29 cellular contexts compared by ENCODE assay signal in the genomic region with DNA sequence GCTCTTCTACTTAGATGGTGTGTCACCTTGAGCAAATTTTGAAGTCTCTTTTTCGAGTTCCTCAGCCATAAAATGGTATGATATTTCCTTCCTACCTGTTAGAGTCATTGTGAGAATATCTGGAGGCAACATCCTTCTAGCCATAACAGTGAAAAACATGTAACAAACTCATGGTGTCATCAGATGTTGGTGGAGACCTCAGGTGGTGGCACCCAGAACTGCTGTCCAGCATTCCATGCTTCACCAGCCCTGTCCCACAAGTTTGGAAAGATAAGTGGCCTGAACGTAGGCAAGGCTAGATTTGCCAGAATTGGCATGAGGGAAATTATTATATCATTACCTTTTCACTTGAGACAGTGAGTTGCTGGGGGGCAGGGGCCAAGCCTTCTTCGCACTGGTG. TPM values are rescaled to one million over a fixed set of nuclear protein-coding genes. Genes with fewer than 3 reads are reported as not detected.
"Had no signal": no experiment of that assay in that cellular context is flagged by ENCODE, and none has a peak within 500 bp of the region (broad histone marks: within the 10 kb centered on the region; RNA-seq: fewer than 3 reads in every experiment).

No MANE protein-coding gene starts in this region.

- H3K4me1 Mint-ChIP-seq: neural crest cell had no signal

- H3K9me3 ChIP-seq: adrenal gland, breast epithelium, esophagus muscularis mucosa, prostate gland, vagina had no signal

- H3K27ac Mint-ChIP-seq: activated naive CD4-positive, alpha-beta T cell treated with anti-CD3 and anti-CD28 coated beads, Interleukin-2, amount 50 U/mL, for 72 hours; activated T-cell treated with anti-CD3 and anti-CD28 coated beads, Interleukin-2, amount 50 U/mL, for 72 hours; dendritic cell treated with granulocyte-macrophage colony-stimulating factor and Interleukin-4, amounts not matched to agents 40 ng/mL and 50 ng/mL, for 4 days; stimulated activated effector memory CD8-positive, alpha-beta T cell treated with anti-CD3 and anti-CD28 coated beads, Interleukin-12 subunit alpha, Interleukin-12 subunit beta, amount 100 ng/mL, for 72 hours had no signal

- FAIRE-seq: astrocyte, endothelial cell of umbilical vein, kidney had no signal

- H3K4me1 ChIP-seq: adrenal gland, breast epithelium, left lung, prostate gland, stomach, vagina had no signal

- H3K9me3 Mint-ChIP-seq: dendritic cell treated with granulocyte-macrophage colony-stimulating factor and Interleukin-4, amounts not matched to agents 40 ng/mL and 50 ng/mL, for 4 days; neural crest cell; stimulated activated effector memory CD8-positive, alpha-beta T cell treated with anti-CD3 and anti-CD28 coated beads, Interleukin-12 subunit alpha, Interleukin-12 subunit beta, amount 100 ng/mL, for 72 hours had no signal

- H3K27me3 ChIP-seq: adrenal gland, breast epithelium, esophagus muscularis mucosa, left lung, stomach, vagina had no signal

- H3K27me3 Mint-ChIP-seq: dendritic cell treated with granulocyte-macrophage colony-stimulating factor and Interleukin-4, amounts not matched to agents 40 ng/mL and 50 ng/mL, for 4 days had no signal

- H3K36me3 ChIP-seq: adrenal gland, breast epithelium, esophagus muscularis mucosa, left lung, prostate gland, stomach, vagina had no signal

- H3K4me2 ChIP-seq: smooth muscle cell had no signal

- DNase-seq: activated CD4-positive, alpha-beta T cell treated with anti-CD3 and anti-CD28 coated beads for 1 hour; activated CD4-positive, alpha-beta T cell treated with anti-CD3 and anti-CD28 coated beads, Interleukin-2, amount 50 U/mL, for 4 hours; activated effector memory CD4-positive, alpha-beta T cell treated with anti-CD3 and anti-CD28 coated beads, Interleukin-2, amount 50 U/mL, for 16 hours; activated T-cell treated with anti-CD3 and anti-CD28 coated beads, Interleukin-2, amount 50 U/mL, for 72 hours; adrenal gland; effector CD8-positive, alpha-beta T cell; glutamatergic neuron; hypothalamus; kidney; left lung; stimulated activated CD4-positive, alpha-beta T cell treated with anti-CD3 and anti-CD28 coated beads, Interleukin-4, amount 100 ng/mL, for 24 hours; stomach; T-helper 2 cell; trophoblast cell had no signal

- H3K36me3 Mint-ChIP-seq: activated naive CD4-positive, alpha-beta T cell treated with anti-CD3 and anti-CD28 coated beads, Interleukin-2, amount 50 U/mL, for 72 hours; stimulated activated effector memory CD8-positive, alpha-beta T cell treated with anti-CD3 and anti-CD28 coated beads, Interleukin-12 subunit alpha, Interleukin-12 subunit beta, amount 100 ng/mL, for 72 hours had no signal

- H3K27ac ChIP-seq: adrenal gland, breast epithelium, esophagus muscularis mucosa, left lung, prostate gland, stomach, vagina, VCaP had no signal

- H3K4me3 ChIP-seq: adrenal gland, breast epithelium, esophagus muscularis mucosa, left lung, prostate gland, smooth muscle cell, stomach, vagina had no signal

- H3K4me3 Mint-ChIP-seq: activated T-cell treated with anti-CD3 and anti-CD28 coated beads, Interleukin-2, amount 50 U/mL, for 72 hours; dendritic cell treated with granulocyte-macrophage colony-stimulating factor and Interleukin-4, amounts not matched to agents 40 ng/mL and 50 ng/mL, for 4 days; neural crest cell; stimulated activated effector memory CD8-positive, alpha-beta T cell treated with anti-CD3 and anti-CD28 coated beads, Interleukin-12 subunit alpha, Interleukin-12 subunit beta, amount 100 ng/mL, for 72 hours had no signal

- ATAC-seq: activated naive CD4-positive, alpha-beta T cell treated with anti-CD3 and anti-CD28 coated beads, Interleukin-2, amount 50 U/mL, for 72 hours; activated T-cell treated with anti-CD3 and anti-CD28 coated beads, Interleukin-2, amount 50 U/mL, for 72 hours; left lung; sciatic nerve; stimulated activated effector memory CD8-positive, alpha-beta T cell treated with anti-CD3 and anti-CD28 coated beads, Interleukin-12 subunit alpha, Interleukin-12 subunit beta, amount 100 ng/mL, for 72 hours had no signal

RNA-seq across cellular contexts. Expression of a gene that starts 30.4 kb away (rescaled TPM):
- total RNA-seq: activated CD8-positive, alpha-beta memory T cell treated with anti-CD3 and anti-CD28 coated beads for 36 hours; activated naive CD4-positive, alpha-beta T cell treated with anti-CD3 and anti-CD28 coated beads, Interleukin-2, amount 50 U/mL, for 72 hours; endothelial cell of umbilical vein; myocyte had no signal
- polyA plus RNA-seq: smooth muscle cell had no signal
